20 cellular contexts compared by ENCODE assay signal in the genomic region with DNA sequence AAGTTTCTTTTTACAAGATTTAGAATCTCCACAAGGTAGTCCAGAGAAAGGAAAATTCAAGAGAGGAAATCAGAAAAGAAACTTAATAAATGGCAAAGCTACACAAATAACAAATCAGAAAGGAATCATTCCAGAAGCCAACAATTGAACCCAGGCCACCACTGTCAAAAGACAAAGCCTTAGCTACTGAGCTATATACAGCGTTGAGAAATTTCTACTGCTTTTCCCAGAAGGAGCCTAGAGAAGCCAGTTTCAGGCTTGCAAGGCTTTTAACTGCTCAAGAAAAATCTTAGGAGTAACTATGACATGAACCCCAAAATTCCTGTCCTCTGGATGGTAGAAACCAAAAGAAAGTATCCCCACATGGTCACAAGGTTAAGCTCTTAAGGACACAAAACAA.
A peak's percentile ranks its signal among the peaks of the same experiment; 100 is the strongest.
DNase-seq lines count a peak whose midpoint lies in the region; ATAC-seq, FAIRE-seq and TF ChIP-seq lines count a peak whose summit lies in the region.
"Had no signal": no experiment of that assay in that cellular context is flagged by ENCODE, and none has a peak within 500 bp of the region (broad histone marks: within the 10 kb centered on the region; RNA-seq: fewer than 3 reads in every experiment).

No MANE protein-coding gene starts in this region.

- no peak for TF ChIP-seq CTCF in A549 (IDR thresholded peaks at IDR 0.05)
- no peak for TF ChIP-seq CTCF in left ventricle myocardium inferior (IDR thresholded peaks at IDR 0.05; ENCODE audit: borderline replicate concordance)
- TF ChIP-seq CTCF in gastrocnemius medialis (IDR thresholded peaks at IDR 0.05 in 4 of 5, conservative IDR thresholded peaks at IDR 0.05 in 1 of 5): no peak

- POLR2A ChIA-PET in A549 (lab: Yijun Ruan, JAX): no interaction called here

- TF ChIP-seq EP300 in A549 (IDR thresholded peaks at IDR 0.05): no peak

- H3K4me3 ChIP-seq in A549: no peak overlapping the region
- H3K4me3 ChIP-seq in left ventricle myocardium inferior: peak overlapping the region; percentile 11
- H3K4me3 ChIP-seq in gastrocnemius medialis: no peak overlapping the region

- FAIRE-seq in A549 (lab: Jason Lieb, UNC): peak; percentile 56
- FAIRE-seq: A204.1, GM12892, GM19239, H1 had no signal

- H3K27ac ChIP-seq in A549: no peak overlapping the region
- H3K27ac ChIP-seq in left ventricle myocardium inferior (replicated peaks): peak overlapping the region; percentile 75
- H3K27ac ChIP-seq in gastrocnemius medialis: peak overlapping the region; percentile 6 to 69 (median 66)
- H3K27ac ChIP-seq: C4-2B, HL-60 had no signal

- intact Hi-C loops in left ventricle myocardium inferior (cut with micrococcal nuclease) (no loop called here), gastrocnemius medialis (cut with DNase I; ENCODE audit: low total_unique reads) (no loop called here)

- TF ChIP-seq RAD21 in A549 (conservative IDR thresholded peaks at IDR 0.05 in 1 of 2, IDR thresholded peaks at IDR 0.05 in 1 of 2): no peak

- in situ Hi-C loops in gastrocnemius medialis (cut with MboI; ENCODE audit: low sequenced_read_pairs in 4 of 4): loop anchor here in 1 of 4 donors (25.0 kb wide), 1 partner anchor 105 kb away; no protein-coding TSS in a partner anchor

- no peak for DNase-seq in A549 (ENCODE audit: low read depth in 1 of 2, low spot score in 1 of 2)
- no peak for DNase-seq in left ventricle myocardium inferior
- DNase-seq in gastrocnemius medialis: no peak
- no peak for DNase-seq in SKM-1 treated with dmso at 0.1 percent for 144 hours (lab: John Stamatoyannopoulos, UW; ENCODE audit: unreplicated experiment)
- DNase-seq in midbrain (lab: John Stamatoyannopoulos, UW): no peak
- DNase-seq: BE2C; CD4-positive, alpha-beta memory T cell; DMS79; GDM1; HCEC 1CT; HFFc6; IMR-90 had no signal

- no peaks in the 10 kb centered on the region for H3K9me3 ChIP-seq in A549
- peaks cover 16% of the 10 kb centered on the region for H3K9me3 ChIP-seq in ES-I3 (ENCODE audit: control insufficient read depth, insufficient read depth, low read length)
- H3K9me3 ChIP-seq in left ventricle myocardium inferior (replicated peaks): no peaks in the 10 kb centered on the region
- H3K9me3 ChIP-seq in gastrocnemius medialis: no peaks in the 10 kb centered on the region
- H3K9me3 ChIP-seq: BE2C had no signal

- H3K9ac ChIP-seq in ES-I3 (ENCODE audit: low read depth, low read length): peak overlapping the region; percentile 25

- no peak overlapping the region for H3K4me2 ChIP-seq in A549

- H3K4me1 ChIP-seq in A549 (no peaks in the 10 kb centered on the region), ES-I3 (ENCODE audit: insufficient read depth, low read length) (peaks cover 5% of the 10 kb centered on the region; the same call in 1 of the 2 replicates), left ventricle myocardium inferior (peaks cover 20% of the 10 kb centered on the region), gastrocnemius medialis (peaks cover 14 to 16% of the 10 kb centered on the region in 2 donors)
- H3K4me1 ChIP-seq: BE2C had no signal

- TF ChIP-seq POLR2A in A549 (IDR thresholded peaks at IDR 0.05; ENCODE audit: low read length): no peak
- TF ChIP-seq POLR2A in gastrocnemius medialis (IDR thresholded peaks at IDR 0.05): no peak

- CTCF ChIA-PET in A549 (lab: Yijun Ruan, JAX): interaction anchor here (0.6 kb wide), 1 partner anchor 132 kb away, joined by 3 read pairs; no protein-coding TSS in a partner anchor

- no peaks in the 10 kb centered on the region for H3K27me3 ChIP-seq in left ventricle myocardium inferior (ENCODE audit: low read depth)
- H3K27me3 ChIP-seq in gastrocnemius medialis: no peaks in the 10 kb centered on the region
- H3K27me3 ChIP-seq: BE2C had no signal

- ATAC-seq in A549: no peak
- ATAC-seq in gastrocnemius medialis: no peak
- ATAC-seq in GM21381 (IDR thresholded peaks at IDR 0.05; ENCODE audit: unreplicated experiment): no peak

- H3K36me3 ChIP-seq in ES-I3 (ENCODE audit: insufficient read depth, low read length) (peaks cover under 1% of the 10 kb centered on the region), left ventricle myocardium inferior (no peaks in the 10 kb centered on the region), gastrocnemius medialis (no peaks in the 10 kb centered on the region)
- H3K36me3 ChIP-seq: BE2C had no signal

- WGBS in A549 (ENCODE audit: missing lambda C conversion rate): 11% methylated on average over 1 of the region's 1 CpG

TF ChIP-seq in A549, 52 proteins besides CTCF, POLR2A, EP300 and RAD21:
- TF ChIP-seq EHMT2 (IDR thresholded peaks at IDR 0.05; ENCODE audit: low read depth): no peak

Comparison
In these comparisons a context has a peak if more than half of its experiments do, and no peak if none do; other contexts are left out.
1. H3K27ac ChIP-seq: peak in left ventricle myocardium inferior (single experiment) and gastrocnemius medialis (4 of 4); none in A549 (0 of 2).